Comparison of ENCODE assay signal across 18 cellular contexts in genomic region chr2:224793961-224794360, GRCh38.
DNase-seq lines count a peak whose midpoint lies in the region; ATAC-seq and TF ChIP-seq lines count a peak whose summit lies in the region.
"Had no signal": no experiment of that assay in that cellular context is flagged by ENCODE, and none has a peak within 500 bp of the region (broad histone marks: within the 10 kb centered on the region; RNA-seq: fewer than 3 reads in every experiment).

No MANE protein-coding gene starts in this region.

- H3K36me3 ChIP-seq in subcutaneous abdominal adipose tissue (ENCODE audit: control insufficient read depth in 5 of 5, insufficient read depth in 5 of 5, low read length in 5 of 5), result peaks cover 0 to 9% (median 3%) of the 10 kb centered on the region in 5 donors
- H3K36me3 ChIP-seq: ovary had no signal

- CTCF ChIA-PET in activated CD4-positive, alpha-beta T cell treated with anti-CD3 and anti-CD28 coated beads, Interleukin-2, amount 10 ng/mL, durations not matched to agents 7 days and 5 days (lab: Charles Lee), result no interaction called here

- no peaks in the 10 kb centered on the region for H3K27me3 ChIP-seq in subcutaneous abdominal adipose tissue (ENCODE audit: control insufficient read depth in 5 of 5, insufficient read depth in 4 of 5, low read length in 5 of 5)
- H3K27me3 ChIP-seq: ovary had no signal

- H3K9ac ChIP-seq in subcutaneous abdominal adipose tissue (ENCODE audit: low read length in 5 of 5), result peak overlapping the region in 1 of 5 donors; percentile 43

- peaks cover 0 to 18% (median 0%) of the 10 kb centered on the region in 5 donors for H3K4me1 ChIP-seq in subcutaneous abdominal adipose tissue (ENCODE audit: control insufficient read depth in 5 of 5, insufficient read depth in 5 of 5, low read length in 5 of 5)

- peaks cover 88% of the 10 kb centered on the region for H3K36me3 Mint-ChIP-seq in activated T-cell treated with anti-CD3 and anti-CD28 coated beads, Interleukin-2, amount 50 U/mL, for 24 hours (ENCODE audit: low read depth)
- peaks cover 54% of the 10 kb centered on the region for H3K36me3 Mint-ChIP-seq in activated T-cell treated with anti-CD3 and anti-CD28 coated beads, Interleukin-2, amount 50 U/mL, for 4 hours (ENCODE audit: insufficient read depth)
- peaks cover 97% of the 10 kb centered on the region for H3K36me3 Mint-ChIP-seq in activated T-helper 17 cell treated with anti-CD3 and anti-CD28 coated beads, Interleukin-2, amount 50 U/mL, for 72 hours (ENCODE audit: low read depth)
- peaks cover 63% of the 10 kb centered on the region for H3K36me3 Mint-ChIP-seq in activated CD4-positive, alpha-beta T cell treated with anti-CD3 and anti-CD28 coated beads, Interleukin-2, amount 10 ng/mL, durations not matched to agents 7 days and 5 days (ENCODE audit: low read depth)

- H3K4me3 ChIP-seq in foreskin fibroblast (ENCODE audit: low read depth in 1 of 2, low read length in 2 of 2) (no peak overlapping the region), subcutaneous abdominal adipose tissue (ENCODE audit: low read depth in 1 of 5, low read length in 5 of 5) (no peak overlapping the region)
- H3K4me3 ChIP-seq: ovary had no signal

- peaks cover 1% of the 10 kb centered on the region for H3K4me1 Mint-ChIP-seq in activated T-cell treated with anti-CD3 and anti-CD28 coated beads, Interleukin-2, amount 50 U/mL, for 24 hours (ENCODE audit: low read depth)
- H3K4me1 Mint-ChIP-seq in activated T-cell treated with anti-CD3 and anti-CD28 coated beads, Interleukin-2, amount 50 U/mL, for 4 hours (ENCODE audit: low read depth), result no peaks in the 10 kb centered on the region
- peaks cover 3% of the 10 kb centered on the region for H3K4me1 Mint-ChIP-seq in activated T-helper 17 cell treated with anti-CD3 and anti-CD28 coated beads, Interleukin-2, amount 50 U/mL, for 72 hours
- H3K4me1 Mint-ChIP-seq in activated CD4-positive, alpha-beta T cell treated with anti-CD3 and anti-CD28 coated beads, Interleukin-2, amount 10 ng/mL, durations not matched to agents 7 days and 5 days, result no peaks in the 10 kb centered on the region
- H3K4me1 Mint-ChIP-seq: central memory CD8-positive, alpha-beta T cell; endodermal cell had no signal

- H3K9me3 ChIP-seq in subcutaneous abdominal adipose tissue (ENCODE audit: control insufficient read depth in 5 of 5, low read length in 5 of 5), result no peaks in the 10 kb centered on the region
- H3K9me3 ChIP-seq: ovary had no signal

- H3K9me3 Mint-ChIP-seq in activated T-cell treated with anti-CD3 and anti-CD28 coated beads, Interleukin-2, amount 50 U/mL, for 24 hours, result no peaks in the 10 kb centered on the region
- no peaks in the 10 kb centered on the region for H3K9me3 Mint-ChIP-seq in activated T-cell treated with anti-CD3 and anti-CD28 coated beads, Interleukin-2, amount 50 U/mL, for 4 hours
- H3K9me3 Mint-ChIP-seq in activated T-helper 17 cell treated with anti-CD3 and anti-CD28 coated beads, Interleukin-2, amount 50 U/mL, for 72 hours, result no peaks in the 10 kb centered on the region
- H3K9me3 Mint-ChIP-seq in activated CD4-positive, alpha-beta T cell treated with anti-CD3 and anti-CD28 coated beads, Interleukin-2, amount 10 ng/mL, durations not matched to agents 7 days and 5 days, result no peaks in the 10 kb centered on the region
- H3K9me3 Mint-ChIP-seq: central memory CD8-positive, alpha-beta T cell had no signal

- DNase-seq in activated T-cell treated with anti-CD3 and anti-CD28 coated beads, Interleukin-2, amount 50 U/mL, for 24 hours, result no peak
- no peak for DNase-seq in activated T-cell treated with anti-CD3 and anti-CD28 coated beads, Interleukin-2, amount 50 U/mL, for 4 hours
- DNase-seq in foreskin fibroblast (peak; percentile 34 to 79), GOT3 (lab: John Stamatoyannopoulos, UW) (no peak), GM19240 (ENCODE audit: insufficient read length, low spot score) (no peak)
- no peak for DNase-seq in activated CD4-positive, alpha-beta T cell treated with anti-CD3 and anti-CD28 coated beads, Interleukin-2, amount 10 ng/mL, durations not matched to agents 7 days and 5 days
- DNase-seq: endodermal cell, head of caudate nucleus, islet precursor cell, midbrain, NCI-H187, NCI-H446 treated with DMSO at 0.1 percent for 48 hours, ovary, substantia nigra had no signal

- peak overlapping the region; percentile 80 for H3K27ac Mint-ChIP-seq in activated T-cell treated with anti-CD3 and anti-CD28 coated beads, Interleukin-2, amount 50 U/mL, for 24 hours
- peak overlapping the region; percentile 43 for H3K27ac Mint-ChIP-seq in activated T-helper 17 cell treated with anti-CD3 and anti-CD28 coated beads, Interleukin-2, amount 50 U/mL, for 72 hours
- H3K27ac Mint-ChIP-seq in activated CD4-positive, alpha-beta T cell treated with anti-CD3 and anti-CD28 coated beads, Interleukin-2, amount 10 ng/mL, durations not matched to agents 7 days and 5 days, result no peak overlapping the region
- H3K27ac Mint-ChIP-seq: endodermal cell had no signal

- H3K27me3 Mint-ChIP-seq in activated T-cell treated with anti-CD3 and anti-CD28 coated beads, Interleukin-2, amount 50 U/mL, for 24 hours, result no peaks in the 10 kb centered on the region
- H3K27me3 Mint-ChIP-seq in activated T-cell treated with anti-CD3 and anti-CD28 coated beads, Interleukin-2, amount 50 U/mL, for 4 hours (ENCODE audit: low read depth), result no peaks in the 10 kb centered on the region
- H3K27me3 Mint-ChIP-seq in activated T-helper 17 cell treated with anti-CD3 and anti-CD28 coated beads, Interleukin-2, amount 50 U/mL, for 72 hours, result no peaks in the 10 kb centered on the region
- H3K27me3 Mint-ChIP-seq in activated CD4-positive, alpha-beta T cell treated with anti-CD3 and anti-CD28 coated beads, Interleukin-2, amount 10 ng/mL, durations not matched to agents 7 days and 5 days, result no peaks in the 10 kb centered on the region
- H3K27me3 Mint-ChIP-seq: central memory CD8-positive, alpha-beta T cell had no signal

- H3K27ac ChIP-seq in subcutaneous abdominal adipose tissue (ENCODE audit: low read depth, low read length), result peak overlapping the region; percentile 48
- H3K27ac ChIP-seq: ovary had no signal

- no peak for ATAC-seq in activated T-cell treated with anti-CD3 and anti-CD28 coated beads, Interleukin-2, amount 50 U/mL, for 4 hours
- no peak for ATAC-seq in activated T-helper 17 cell treated with anti-CD3 and anti-CD28 coated beads, Interleukin-2, amount 50 U/mL, for 72 hours (replicated peaks)
- ATAC-seq: SK-N-SH treated with all-trans-retinoic acid at 6 μM for 48 hours had no signal

- POLR2A ChIA-PET in activated CD4-positive, alpha-beta T cell treated with anti-CD3 and anti-CD28 coated beads, Interleukin-2, amount 10 ng/mL, durations not matched to agents 7 days and 5 days (lab: Charles Lee), result no interaction called here

- no peak for TF ChIP-seq CTCF in foreskin fibroblast (IDR thresholded peaks at IDR 0.05; ENCODE audit: low read depth, low read length)

- H3K4me3 Mint-ChIP-seq in activated T-cell treated with anti-CD3 and anti-CD28 coated beads, Interleukin-2, amount 50 U/mL, for 24 hours, result no peak overlapping the region
- H3K4me3 Mint-ChIP-seq in activated T-cell treated with anti-CD3 and anti-CD28 coated beads, Interleukin-2, amount 50 U/mL, for 4 hours, result no peak overlapping the region
- H3K4me3 Mint-ChIP-seq in activated T-helper 17 cell treated with anti-CD3 and anti-CD28 coated beads, Interleukin-2, amount 50 U/mL, for 72 hours, result no peak overlapping the region
- H3K4me3 Mint-ChIP-seq in activated CD4-positive, alpha-beta T cell treated with anti-CD3 and anti-CD28 coated beads, Interleukin-2, amount 10 ng/mL, durations not matched to agents 7 days and 5 days, result no peak overlapping the region
- H3K4me3 Mint-ChIP-seq: central memory CD8-positive, alpha-beta T cell; endodermal cell had no signal

Comparison
In these comparisons a context has a peak if more than half of its experiments do, and no peak if none do; other contexts are left out.
1. DNase-seq: peak in foreskin fibroblast (2 of 2); none in activated T-cell treated with anti-CD3 and anti-CD28 coated beads, Interleukin-2, amount 50 U/mL, for 24 hours (single experiment), activated T-cell treated with anti-CD3 and anti-CD28 coated beads, Interleukin-2, amount 50 U/mL, for 4 hours (single experiment), GOT3 (single experiment), GM19240 (single experiment) and activated CD4-positive, alpha-beta T cell treated with anti-CD3 and anti-CD28 coated beads, Interleukin-2, amount 10 ng/mL, durations not matched to agents 7 days and 5 days (single experiment).